Comparison of ENCODE assay signal across 1 cellular context in genomic region chr18:46161721-46162421, GRCh38.
TF ChIP-seq lines count a peak whose summit lies in the region.

No MANE protein-coding gene starts in this region.

TF ChIP-seq in K562, 482 proteins besides CTCF, POLR2A, EP300 and RAD21 (continued from another document and continues in another):
- TF ChIP-seq E2F6 (IDR thresholded peaks at IDR 0.05; ENCODE audit: borderline replicate concordance in 1 of 2, extremely low read depth in 1 of 2, insufficient read depth in 1 of 2, insufficient read length in 1 of 2, low read depth in 1 of 2, low read length in 1 of 2, poor library complexity in 1 of 2, severe bottlenecking in 1 of 2): no peak
- no peak for TF ChIP-seq TCF7L2 (IDR thresholded peaks at IDR 0.05; ENCODE audit: low read depth, low read length)
- TF ChIP-seq, protein P1, sequence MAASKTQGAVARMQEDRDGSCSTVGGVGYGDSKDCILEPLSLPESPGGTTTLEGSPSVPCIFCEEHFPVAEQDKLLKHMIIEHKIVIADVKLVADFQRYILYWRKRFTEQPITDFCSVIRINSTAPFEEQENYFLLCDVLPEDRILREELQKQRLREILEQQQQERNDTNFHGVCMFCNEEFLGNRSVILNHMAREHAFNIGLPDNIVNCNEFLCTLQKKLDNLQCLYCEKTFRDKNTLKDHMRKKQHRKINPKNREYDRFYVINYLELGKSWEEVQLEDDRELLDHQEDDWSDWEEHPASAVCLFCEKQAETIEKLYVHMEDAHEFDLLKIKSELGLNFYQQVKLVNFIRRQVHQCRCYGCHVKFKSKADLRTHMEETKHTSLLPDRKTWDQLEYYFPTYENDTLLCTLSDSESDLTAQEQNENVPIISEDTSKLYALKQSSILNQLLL (CRISPR knock-in tag; IDR thresholded peaks at IDR 0.05; ENCODE audit: borderline replicate concordance): no peak
- TF ChIP-seq E4F1 (CRISPR knock-in tag; IDR thresholded peaks at IDR 0.05; ENCODE audit: borderline replicate concordance): peak; percentile 83
- TF ChIP-seq ZNF224 (CRISPR knock-in tag; IDR thresholded peaks at IDR 0.05): no peak
- TF ChIP-seq NRF1 (conservative IDR thresholded peaks at IDR 0.05 in 1 of 2, IDR thresholded peaks at IDR 0.05 in 1 of 2): no peak
- TF ChIP-seq ZNF668 (CRISPR knock-in tag; IDR thresholded peaks at IDR 0.05): peak; percentile 96
- TF ChIP-seq ZNF445 (CRISPR knock-in tag; IDR thresholded peaks at IDR 0.05; ENCODE audit: low read depth): peak; percentile 75
- no peak for TF ChIP-seq CEBPZ (IDR thresholded peaks at IDR 0.05; ENCODE audit: borderline replicate concordance, low read depth, low read length)
- TF ChIP-seq ZSCAN32 (CRISPR knock-in tag; IDR thresholded peaks at IDR 0.05): peak; percentile 56; the same call in 1 of the 2 replicates
- TF ChIP-seq ASH1L (IDR thresholded peaks at IDR 0.05; ENCODE audit: borderline replicate concordance, low read depth, partially characterized antibody): no peak
- peak; percentile 97 for TF ChIP-seq MEF2D (tag; conservative IDR thresholded peaks at IDR 0.05; ENCODE audit: low read depth)
- no peak for TF ChIP-seq HMG20A (CRISPR knock-in tag; conservative IDR thresholded peaks at IDR 0.05)
- no peak for TF ChIP-seq ZNF263 (CRISPR knock-in tag; IDR thresholded peaks at IDR 0.05; ENCODE audit: borderline replicate concordance)
- peak; percentile 90 for TF ChIP-seq E2F3 (CRISPR knock-in tag; IDR thresholded peaks at IDR 0.05)
- TF ChIP-seq ZNF436 (CRISPR knock-in tag; IDR thresholded peaks at IDR 0.05): no peak
- no peak for TF ChIP-seq MTA2 (IDR thresholded peaks at IDR 0.05; ENCODE audit: low read depth)
- 0 out of 2 replicates have a peak, but pooled peaks have one; percentile 26 for TF ChIP-seq RHOXF2B (CRISPR knock-in tag; conservative IDR thresholded peaks at IDR 0.05)
- no peak for TF ChIP-seq SNIP1 (IDR thresholded peaks at IDR 0.05; ENCODE audit: low read depth)
- TF ChIP-seq HMG20B (CRISPR knock-in tag; IDR thresholded peaks at IDR 0.05): 0 out of 2 replicates have a peak, but pooled peaks have one; percentile 56
- TF ChIP-seq HNRNPH1 (optimal IDR thresholded peaks at IDR 0.05; ENCODE audit: low read depth, low read length): no peak
- TF ChIP-seq TARDBP (IDR thresholded peaks at IDR 0.05): no peak
- no peak for TF ChIP-seq CREM (IDR thresholded peaks at IDR 0.05; ENCODE audit: low read depth)
- TF ChIP-seq L3MBTL2 (IDR thresholded peaks at IDR 0.05): 0 out of 2 replicates have a peak, but pooled peaks have one; percentile 26
- peak; percentile 29; the same call in 1 of the 2 replicates for TF ChIP-seq FOSL1 (tag; conservative IDR thresholded peaks at IDR 0.05)
- no peak for TF ChIP-seq MCM5 (IDR thresholded peaks at IDR 0.05; ENCODE audit: low read depth)
- TF ChIP-seq, protein P2, sequence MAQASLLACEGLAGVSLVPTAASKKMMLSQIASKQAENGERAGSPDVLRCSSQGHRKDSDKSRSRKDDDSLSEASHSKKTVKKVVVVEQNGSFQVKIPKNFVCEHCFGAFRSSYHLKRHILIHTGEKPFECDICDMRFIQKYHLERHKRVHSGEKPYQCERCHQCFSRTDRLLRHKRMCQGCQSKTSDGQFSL (CRISPR knock-in tag; IDR thresholded peaks at IDR 0.05): no peak
- TF ChIP-seq, protein P2 (tag; IDR thresholded peaks at IDR 0.05): peak in 1 of 2 experiments; percentile 97; a peak in 2 of 4 replicates
- TF ChIP-seq CUX1 (CRISPR knock-in tag; IDR thresholded peaks at IDR 0.05): peak; percentile 57; the same call in 1 of the 2 replicates
- TF ChIP-seq GTF2E2 (tag; IDR thresholded peaks at IDR 0.05): no peak
- no peak for TF ChIP-seq MCM3 (IDR thresholded peaks at IDR 0.05)
- TF ChIP-seq GABPB2 (CRISPR knock-in tag; conservative IDR thresholded peaks at IDR 0.05): no peak
- no peak for TF ChIP-seq CTBP1 (IDR thresholded peaks at IDR 0.05; ENCODE audit: borderline replicate concordance)
- TF ChIP-seq MLX (CRISPR knock-in tag; conservative IDR thresholded peaks at IDR 0.05): no peak
- TF ChIP-seq KLF13 (tag; IDR thresholded peaks at IDR 0.05; ENCODE audit: borderline replicate concordance, low read depth): peak; percentile 83; the same call in 1 of the 2 replicates
- TF ChIP-seq ZBTB43 (CRISPR knock-in tag; IDR thresholded peaks at IDR 0.05): no peak
- TF ChIP-seq ZNF408 (CRISPR knock-in tag; IDR thresholded peaks at IDR 0.05; ENCODE audit: low read depth): no peak
- no peak for TF ChIP-seq THRAP3 (IDR thresholded peaks at IDR 0.05; ENCODE audit: borderline replicate concordance)
- TF ChIP-seq XRCC3 (IDR thresholded peaks at IDR 0.05): no peak
- peak in 1 of 2 experiments; percentile 79; a peak in 2 of 4 replicates for TF ChIP-seq MAZ (CRISPR knock-in tag; conservative IDR thresholded peaks at IDR 0.05 in 1 of 2, IDR thresholded peaks at IDR 0.05 in 1 of 2)
- no peak for TF ChIP-seq POLR3G (IDR thresholded peaks at IDR 0.05; ENCODE audit: extremely low read depth, insufficient read length, insufficient replicate concordance)
- no peak for TF ChIP-seq CSDE1 (IDR thresholded peaks at IDR 0.05)
- TF ChIP-seq CREB5 (CRISPR knock-in tag; IDR thresholded peaks at IDR 0.05): peak; percentile 87; the same call in 1 of the 2 replicates
- no peak for TF ChIP-seq ZBTB33 (CRISPR knock-in tag; IDR thresholded peaks at IDR 0.05)
- no peak for TF ChIP-seq CBFA2T2 (conservative IDR thresholded peaks at IDR 0.05)
- TF ChIP-seq COPS2 (conservative IDR thresholded peaks at IDR 0.05): no peak
